1 cellular context compared by ENCODE assay signal in the genomic region with DNA sequence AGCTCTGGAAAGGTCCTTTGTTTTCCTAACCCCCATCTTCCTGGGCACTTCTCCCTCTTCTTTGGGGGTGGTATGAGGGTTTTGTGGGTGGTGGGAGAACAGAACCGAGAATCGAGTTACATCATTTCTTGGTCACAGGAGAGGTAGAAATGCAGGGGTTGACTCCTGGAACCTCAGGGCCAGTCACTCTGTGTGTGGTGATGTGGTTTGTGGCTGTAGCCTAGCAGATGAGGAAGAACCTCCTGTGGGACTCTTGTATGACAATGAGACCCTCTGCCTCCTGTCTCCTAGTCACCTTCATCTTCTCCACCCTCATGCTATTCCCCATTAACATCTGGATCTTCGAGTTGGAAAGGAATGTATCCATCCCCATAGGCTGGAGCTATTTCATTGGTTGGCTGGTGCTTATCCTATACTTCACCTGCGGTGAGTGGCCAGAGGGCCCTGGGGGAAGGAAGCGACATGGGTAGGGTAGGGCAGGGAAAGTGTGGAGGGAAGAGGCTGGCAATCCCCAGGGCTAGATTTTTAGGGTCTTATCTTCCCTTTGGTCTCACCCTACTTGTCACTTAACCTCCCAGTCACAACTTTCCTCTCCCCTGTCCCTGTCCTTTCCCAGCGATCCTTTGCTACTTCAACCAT.
TF ChIP-seq lines count a peak whose summit lies in the region.

No MANE protein-coding gene starts in this region.

TF ChIP-seq in A549, 52 proteins besides CTCF, POLR2A, EP300 and RAD21:
- TF ChIP-seq SMC3 (IDR thresholded peaks at IDR 0.05): no peak
- no peak for TF ChIP-seq SREBF2 (IDR thresholded peaks at IDR 0.05)
- no peak for TF ChIP-seq MAZ (IDR thresholded peaks at IDR 0.05; ENCODE audit: borderline replicate concordance, low read depth, low read length)
- no peak for TF ChIP-seq ZSCAN20 (CRISPR knock-in tag; IDR thresholded peaks at IDR 0.05)
- TF ChIP-seq, protein P1, sequence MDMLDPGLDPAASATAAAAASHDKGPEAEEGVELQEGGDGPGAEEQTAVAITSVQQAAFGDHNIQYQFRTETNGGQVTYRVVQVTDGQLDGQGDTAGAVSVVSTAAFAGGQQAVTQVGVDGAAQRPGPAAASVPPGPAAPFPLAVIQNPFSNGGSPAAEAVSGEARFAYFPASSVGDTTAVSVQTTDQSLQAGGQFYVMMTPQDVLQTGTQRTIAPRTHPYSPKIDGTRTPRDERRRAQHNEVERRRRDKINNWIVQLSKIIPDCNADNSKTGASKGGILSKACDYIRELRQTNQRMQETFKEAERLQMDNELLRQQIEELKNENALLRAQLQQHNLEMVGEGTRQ (IDR thresholded peaks at IDR 0.05): no peak
- no peak for TF ChIP-seq HES2 (IDR thresholded peaks at IDR 0.05)
- TF ChIP-seq MYC (IDR thresholded peaks at IDR 0.05; ENCODE audit: borderline replicate concordance, low read length): no peak
- TF ChIP-seq REST (IDR thresholded peaks at IDR 0.05): no peak
- TF ChIP-seq RARB (CRISPR knock-in tag; IDR thresholded peaks at IDR 0.05): no peak
- TF ChIP-seq KDM1A (IDR thresholded peaks at IDR 0.05; ENCODE audit: low read depth): no peak
- TF ChIP-seq GATA3 (IDR thresholded peaks at IDR 0.05; ENCODE audit: borderline replicate concordance): no peak
- TF ChIP-seq NPAS2 (CRISPR knock-in tag; IDR thresholded peaks at IDR 0.05; ENCODE audit: borderline replicate concordance): no peak
- no peak for TF ChIP-seq RNF2 (IDR thresholded peaks at IDR 0.05; ENCODE audit: borderline replicate concordance, low read depth)
- no peak for TF ChIP-seq PHF8 (IDR thresholded peaks at IDR 0.05; ENCODE audit: borderline replicate concordance, low read depth)
- TF ChIP-seq POLR2AphosphoS2 (conservative IDR thresholded peaks at IDR 0.05; ENCODE audit: low read length): no peak
- no peak for TF ChIP-seq TFCP2L1 (CRISPR knock-in tag; IDR thresholded peaks at IDR 0.05)
- no peak for TF ChIP-seq BHLHE40 (IDR thresholded peaks at IDR 0.05; ENCODE audit: low read depth, low read length)
- TF ChIP-seq ZFP36 (IDR thresholded peaks at IDR 0.05; ENCODE audit: borderline replicate concordance, partially characterized antibody): no peak
- no peak for TF ChIP-seq CBX8 (IDR thresholded peaks at IDR 0.05)
- no peak for TF ChIP-seq FOSB (CRISPR knock-in tag; IDR thresholded peaks at IDR 0.05)
